8 cellular contexts compared by ENCODE assay signal in the genomic region with DNA sequence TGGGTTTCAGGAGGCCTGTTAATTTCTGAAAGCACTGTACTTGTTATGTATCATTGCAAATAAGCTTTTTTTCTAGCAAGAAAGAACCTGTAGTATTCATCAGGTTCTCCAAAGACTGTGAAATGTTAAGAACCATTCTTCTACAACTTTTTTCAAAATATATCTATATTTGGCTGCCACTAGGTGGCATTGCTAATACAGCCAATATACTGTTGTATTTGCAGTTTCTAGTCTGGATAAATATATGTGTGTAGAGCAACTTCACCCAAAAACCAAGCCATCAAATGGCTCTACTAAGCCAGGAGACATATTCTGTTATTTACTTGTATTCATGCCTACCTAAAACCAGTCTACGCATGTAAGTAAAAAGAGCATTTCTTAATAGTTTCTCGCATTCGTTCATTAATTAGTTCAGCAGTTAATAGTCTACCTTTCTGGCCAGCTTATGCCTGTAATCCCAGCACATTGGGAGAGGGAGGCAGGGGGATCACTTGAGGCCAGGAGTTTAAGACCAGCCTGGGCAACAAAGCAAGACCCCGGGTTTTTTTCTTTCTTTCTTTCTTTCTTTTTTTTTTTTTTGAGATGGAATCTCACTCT. TPM values are rescaled to one million over a fixed set of nuclear protein-coding genes. Genes with fewer than 3 reads are reported as not detected.
A peak's percentile ranks its signal among the peaks of the same experiment; 100 is the strongest.
DNase-seq lines count a peak whose midpoint lies in the region; ATAC-seq and TF ChIP-seq lines count a peak whose summit lies in the region.

No MANE protein-coding gene starts in this region.

- 97% methylated on average over 4 of the region's 4 CpGs for WGBS in smooth muscle cell (ENCODE audit: low lambda C conversion rate)
- WGBS in lower leg skin, 2 donors, result 84 to 88% methylated on average over 4 of the region's 4 CpGs

- H3K9me3 ChIP-seq in WERI-Rb-1 (ENCODE audit: severe bottlenecking) (no peaks in the 10 kb centered on the region), smooth muscle cell (replicated peaks; ENCODE audit: low read depth) (no peaks in the 10 kb centered on the region)

- peaks cover 24% of the 10 kb centered on the region for H3K79me2 ChIP-seq in smooth muscle cell (ENCODE audit: low read depth)

- H4K20me1 ChIP-seq in smooth muscle cell (ENCODE audit: low read depth), result no peaks in the 10 kb centered on the region

- TF ChIP-seq POLR2A in lower leg skin (IDR thresholded peaks at IDR 0.05), result no peak

- no peak overlapping the region for H2AFZ ChIP-seq in smooth muscle cell (ENCODE audit: low read depth)

- DNase-seq in NCI-H2107 treated with DMSO at 0.1 percent for 48 hours (lab: John Stamatoyannopoulos, UW; ENCODE audit: unreplicated experiment) (peak; percentile 12), NCI-H2107 (lab: John Stamatoyannopoulos, UW) (no peak), LNCaP clone FGC (ENCODE audit: low read depth) (no peak), WERI-Rb-1 (peak; percentile 25), globus pallidus (ENCODE audit: low spot score) (peak; percentile 41), smooth muscle cell (lab: John Stamatoyannopoulos, UW; ENCODE audit: unreplicated experiment) (no peak), lower leg skin (ENCODE audit: low spot score in 2 of 2) (no peak)

- H3K27me3 ChIP-seq in WERI-Rb-1 (ENCODE audit: insufficient read depth, low read depth, severe bottlenecking) (no peaks in the 10 kb centered on the region), smooth muscle cell (ENCODE audit: low read depth) (no peaks in the 10 kb centered on the region)

- H3K4me1 ChIP-seq in smooth muscle cell (ENCODE audit: low read depth), result no peaks in the 10 kb centered on the region

- H3K36me3 ChIP-seq in WERI-Rb-1 (peaks cover 7% of the 10 kb centered on the region), smooth muscle cell (ENCODE audit: low read depth) (peaks cover 5% of the 10 kb centered on the region)

- no peak overlapping the region for H3K4me3 ChIP-seq in LNCaP clone FGC (ENCODE audit: low read depth, low read length)
- no peak overlapping the region for H3K4me3 ChIP-seq in WERI-Rb-1 (ENCODE audit: low read depth, low read length)
- H3K4me3 ChIP-seq in smooth muscle cell, result no peak overlapping the region
- no peak overlapping the region for H3K4me3 ChIP-seq in lower leg skin (ENCODE audit: low read depth, poor library complexity, severe bottlenecking)

- peaks cover 10% of the 10 kb centered on the region for H3F3A ChIP-seq in smooth muscle cell (ENCODE audit: low read depth)

- no peak for ATAC-seq in GM18520 (IDR thresholded peaks at IDR 0.05; ENCODE audit: unreplicated experiment)

- H3K27ac ChIP-seq in WERI-Rb-1, result no peak overlapping the region
- no peak overlapping the region for H3K27ac ChIP-seq in smooth muscle cell (ENCODE audit: low read depth)

- H3K9ac ChIP-seq in smooth muscle cell (ENCODE audit: low read depth), result no peak overlapping the region

- no peak overlapping the region for H3K4me2 ChIP-seq in smooth muscle cell

- intact Hi-C loops in lower leg skin (cut with DNase I; ENCODE audit: low total_unique reads), result no loop called here

- peak; percentile 63 for TF ChIP-seq CTCF in LNCaP clone FGC (IDR thresholded peaks at IDR 0.05; ENCODE audit: control insufficient read depth, extremely low read depth, insufficient read depth)
- peak; percentile 33; the same call in 1 of the 2 replicates for TF ChIP-seq CTCF in WERI-Rb-1 (IDR thresholded peaks at IDR 0.05; ENCODE audit: low read depth, low read length)
- peak; percentile 64 for TF ChIP-seq CTCF in smooth muscle cell (IDR thresholded peaks at IDR 0.05; ENCODE audit: borderline replicate concordance, insufficient read depth, poor library complexity, severe bottlenecking)
- peak in 1 of 3 donors; percentile 15 for TF ChIP-seq CTCF in lower leg skin (IDR thresholded peaks at IDR 0.05)

RNA-seq across cellular contexts. Expression of gene VMP1, which starts 39.5 kb away (rescaled TPM):
- total RNA-seq in smooth muscle cell (514 and 545 TPM in 2 replicates), lower leg skin (10 to 100 TPM; 35.3 to 69.7 (median 61.1) TPM)
- polyA plus RNA-seq in smooth muscle cell, result 102 and 116 TPM in 2 replicates

RNA-seq across cellular contexts. Expression of gene PTRH2, which starts 39.7 kb away (rescaled TPM):
- total RNA-seq in smooth muscle cell, result 11.4 and 28.2 TPM in 2 replicates
- 26.2 and 27.5 TPM in 2 replicates for polyA plus RNA-seq in smooth muscle cell
- total RNA-seq in lower leg skin, result 10 to 100 TPM; 15.4 to 29.2 (median 18.7) TPM

Comparison
In these comparisons a context has a peak if more than half of its experiments do, and no peak if none do; other contexts are left out.
1. DNase-seq: peak in NCI-H2107 treated with DMSO at 0.1 percent for 48 hours (single experiment), WERI-Rb-1 (single experiment) and globus pallidus (single experiment); none in NCI-H2107 (single experiment), LNCaP clone FGC (single experiment), smooth muscle cell (single experiment) and lower leg skin (0 of 2).